Comparison of ENCODE assay signal across 2 cellular contexts in genomic region chr4:106875340-106875739, GRCh38.
TF ChIP-seq lines count a peak whose summit lies in the region.

No MANE protein-coding gene starts in this region.

TF ChIP-seq in HCT116, 20 proteins besides CTCF, POLR2A, EP300 and RAD21 (continued from another document):
- TF ChIP-seq, protein P1, sequence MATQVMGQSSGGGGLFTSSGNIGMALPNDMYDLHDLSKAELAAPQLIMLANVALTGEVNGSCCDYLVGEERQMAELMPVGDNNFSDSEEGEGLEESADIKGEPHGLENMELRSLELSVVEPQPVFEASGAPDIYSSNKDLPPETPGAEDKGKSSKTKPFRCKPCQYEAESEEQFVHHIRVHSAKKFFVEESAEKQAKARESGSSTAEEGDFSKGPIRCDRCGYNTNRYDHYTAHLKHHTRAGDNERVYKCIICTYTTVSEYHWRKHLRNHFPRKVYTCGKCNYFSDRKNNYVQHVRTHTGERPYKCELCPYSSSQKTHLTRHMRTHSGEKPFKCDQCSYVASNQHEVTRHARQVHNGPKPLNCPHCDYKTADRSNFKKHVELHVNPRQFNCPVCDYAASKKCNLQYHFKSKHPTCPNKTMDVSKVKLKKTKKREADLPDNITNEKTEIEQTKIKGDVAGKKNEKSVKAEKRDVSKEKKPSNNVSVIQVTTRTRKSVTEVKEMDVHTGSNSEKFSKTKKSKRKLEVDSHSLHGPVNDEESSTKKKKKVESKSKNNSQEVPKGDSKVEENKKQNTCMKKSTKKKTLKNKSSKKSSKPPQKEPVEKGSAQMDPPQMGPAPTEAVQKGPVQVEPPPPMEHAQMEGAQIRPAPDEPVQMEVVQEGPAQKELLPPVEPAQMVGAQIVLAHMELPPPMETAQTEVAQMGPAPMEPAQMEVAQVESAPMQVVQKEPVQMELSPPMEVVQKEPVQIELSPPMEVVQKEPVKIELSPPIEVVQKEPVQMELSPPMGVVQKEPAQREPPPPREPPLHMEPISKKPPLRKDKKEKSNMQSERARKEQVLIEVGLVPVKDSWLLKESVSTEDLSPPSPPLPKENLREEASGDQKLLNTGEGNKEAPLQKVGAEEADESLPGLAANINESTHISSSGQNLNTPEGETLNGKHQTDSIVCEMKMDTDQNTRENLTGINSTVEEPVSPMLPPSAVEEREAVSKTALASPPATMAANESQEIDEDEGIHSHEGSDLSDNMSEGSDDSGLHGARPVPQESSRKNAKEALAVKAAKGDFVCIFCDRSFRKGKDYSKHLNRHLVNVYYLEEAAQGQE (IDR thresholded peaks at IDR 0.05; ENCODE audit: low read depth) = no peak
- TF ChIP-seq, protein P2, sequence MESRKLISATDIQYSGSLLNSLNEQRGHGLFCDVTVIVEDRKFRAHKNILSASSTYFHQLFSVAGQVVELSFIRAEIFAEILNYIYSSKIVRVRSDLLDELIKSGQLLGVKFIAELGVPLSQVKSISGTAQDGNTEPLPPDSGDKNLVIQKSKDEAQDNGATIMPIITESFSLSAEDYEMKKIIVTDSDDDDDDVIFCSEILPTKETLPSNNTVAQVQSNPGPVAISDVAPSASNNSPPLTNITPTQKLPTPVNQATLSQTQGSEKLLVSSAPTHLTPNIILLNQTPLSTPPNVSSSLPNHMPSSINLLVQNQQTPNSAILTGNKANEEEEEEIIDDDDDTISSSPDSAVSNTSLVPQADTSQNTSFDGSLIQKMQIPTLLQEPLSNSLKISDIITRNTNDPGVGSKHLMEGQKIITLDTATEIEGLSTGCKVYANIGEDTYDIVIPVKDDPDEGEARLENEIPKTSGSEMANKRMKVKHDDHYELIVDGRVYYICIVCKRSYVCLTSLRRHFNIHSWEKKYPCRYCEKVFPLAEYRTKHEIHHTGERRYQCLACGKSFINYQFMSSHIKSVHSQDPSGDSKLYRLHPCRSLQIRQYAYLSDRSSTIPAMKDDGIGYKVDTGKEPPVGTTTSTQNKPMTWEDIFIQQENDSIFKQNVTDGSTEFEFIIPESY (IDR thresholded peaks at IDR 0.05; ENCODE audit: extremely low read depth, insufficient replicate concordance, low read length) = no peak
- TF ChIP-seq FOSL1 (IDR thresholded peaks at IDR 0.05; ENCODE audit: low read depth) = no peak
- no peak for TF ChIP-seq SIN3A (IDR thresholded peaks at IDR 0.05; ENCODE audit: low read depth)
- no peak for TF ChIP-seq EZH2phosphoT487 (IDR thresholded peaks at IDR 0.05; ENCODE audit: borderline replicate concordance)
- no peak for TF ChIP-seq POLR2AphosphoS5 (IDR thresholded peaks at IDR 0.05; ENCODE audit: low read depth, low read length)
TF ChIP-seq in HCT116: peak in this region for 0.

TF ChIP-seq in WTC11, 78 proteins besides CTCF, POLR2A, EP300 and RAD21 (continued from another document):
- TF ChIP-seq, protein P3, sequence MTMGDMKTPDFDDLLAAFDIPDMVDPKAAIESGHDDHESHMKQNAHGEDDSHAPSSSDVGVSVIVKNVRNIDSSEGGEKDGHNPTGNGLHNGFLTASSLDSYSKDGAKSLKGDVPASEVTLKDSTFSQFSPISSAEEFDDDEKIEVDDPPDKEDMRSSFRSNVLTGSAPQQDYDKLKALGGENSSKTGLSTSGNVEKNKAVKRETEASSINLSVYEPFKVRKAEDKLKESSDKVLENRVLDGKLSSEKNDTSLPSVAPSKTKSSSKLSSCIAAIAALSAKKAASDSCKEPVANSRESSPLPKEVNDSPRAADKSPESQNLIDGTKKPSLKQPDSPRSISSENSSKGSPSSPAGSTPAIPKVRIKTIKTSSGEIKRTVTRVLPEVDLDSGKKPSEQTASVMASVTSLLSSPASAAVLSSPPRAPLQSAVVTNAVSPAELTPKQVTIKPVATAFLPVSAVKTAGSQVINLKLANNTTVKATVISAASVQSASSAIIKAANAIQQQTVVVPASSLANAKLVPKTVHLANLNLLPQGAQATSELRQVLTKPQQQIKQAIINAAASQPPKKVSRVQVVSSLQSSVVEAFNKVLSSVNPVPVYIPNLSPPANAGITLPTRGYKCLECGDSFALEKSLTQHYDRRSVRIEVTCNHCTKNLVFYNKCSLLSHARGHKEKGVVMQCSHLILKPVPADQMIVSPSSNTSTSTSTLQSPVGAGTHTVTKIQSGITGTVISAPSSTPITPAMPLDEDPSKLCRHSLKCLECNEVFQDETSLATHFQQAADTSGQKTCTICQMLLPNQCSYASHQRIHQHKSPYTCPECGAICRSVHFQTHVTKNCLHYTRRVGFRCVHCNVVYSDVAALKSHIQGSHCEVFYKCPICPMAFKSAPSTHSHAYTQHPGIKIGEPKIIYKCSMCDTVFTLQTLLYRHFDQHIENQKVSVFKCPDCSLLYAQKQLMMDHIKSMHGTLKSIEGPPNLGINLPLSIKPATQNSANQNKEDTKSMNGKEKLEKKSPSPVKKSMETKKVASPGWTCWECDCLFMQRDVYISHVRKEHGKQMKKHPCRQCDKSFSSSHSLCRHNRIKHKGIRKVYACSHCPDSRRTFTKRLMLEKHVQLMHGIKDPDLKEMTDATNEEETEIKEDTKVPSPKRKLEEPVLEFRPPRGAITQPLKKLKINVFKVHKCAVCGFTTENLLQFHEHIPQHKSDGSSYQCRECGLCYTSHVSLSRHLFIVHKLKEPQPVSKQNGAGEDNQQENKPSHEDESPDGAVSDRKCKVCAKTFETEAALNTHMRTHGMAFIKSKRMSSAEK (CRISPR knock-in tag; IDR thresholded peaks at IDR 0.05; ENCODE audit: borderline replicate concordance) = no peak
- TF ChIP-seq, protein P4, sequence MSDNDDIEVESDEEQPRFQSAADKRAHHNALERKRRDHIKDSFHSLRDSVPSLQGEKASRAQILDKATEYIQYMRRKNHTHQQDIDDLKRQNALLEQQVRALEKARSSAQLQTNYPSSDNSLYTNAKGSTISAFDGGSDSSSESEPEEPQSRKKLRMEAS (CRISPR knock-in tag; IDR thresholded peaks at IDR 0.05) = no peak
- TF ChIP-seq PRRX2 (CRISPR knock-in tag; IDR thresholded peaks at IDR 0.05) (no peak), ZNF396 (CRISPR knock-in tag; IDR thresholded peaks at IDR 0.05; ENCODE audit: borderline replicate concordance) (no peak), NR2C2 (CRISPR knock-in tag; IDR thresholded peaks at IDR 0.05) (no peak), NFE2L1 (CRISPR knock-in tag; IDR thresholded peaks at IDR 0.05) (no peak), ZSCAN18 (CRISPR knock-in tag; IDR thresholded peaks at IDR 0.05) (no peak), JAZF1 (CRISPR knock-in tag; IDR thresholded peaks at IDR 0.05) (no peak), GRHL2 (CRISPR knock-in tag; IDR thresholded peaks at IDR 0.05; ENCODE audit: insufficient replicate concordance, severe bottlenecking) (no peak), TCF7 (CRISPR knock-in tag; IDR thresholded peaks at IDR 0.05; ENCODE audit: low read depth) (no peak), HMGA2 (CRISPR knock-in tag; IDR thresholded peaks at IDR 0.05) (no peak)
TF ChIP-seq in WTC11: peak in this region for 0.
